Comparison of ENCODE assay signal across 8 cellular contexts in the genomic region with DNA sequence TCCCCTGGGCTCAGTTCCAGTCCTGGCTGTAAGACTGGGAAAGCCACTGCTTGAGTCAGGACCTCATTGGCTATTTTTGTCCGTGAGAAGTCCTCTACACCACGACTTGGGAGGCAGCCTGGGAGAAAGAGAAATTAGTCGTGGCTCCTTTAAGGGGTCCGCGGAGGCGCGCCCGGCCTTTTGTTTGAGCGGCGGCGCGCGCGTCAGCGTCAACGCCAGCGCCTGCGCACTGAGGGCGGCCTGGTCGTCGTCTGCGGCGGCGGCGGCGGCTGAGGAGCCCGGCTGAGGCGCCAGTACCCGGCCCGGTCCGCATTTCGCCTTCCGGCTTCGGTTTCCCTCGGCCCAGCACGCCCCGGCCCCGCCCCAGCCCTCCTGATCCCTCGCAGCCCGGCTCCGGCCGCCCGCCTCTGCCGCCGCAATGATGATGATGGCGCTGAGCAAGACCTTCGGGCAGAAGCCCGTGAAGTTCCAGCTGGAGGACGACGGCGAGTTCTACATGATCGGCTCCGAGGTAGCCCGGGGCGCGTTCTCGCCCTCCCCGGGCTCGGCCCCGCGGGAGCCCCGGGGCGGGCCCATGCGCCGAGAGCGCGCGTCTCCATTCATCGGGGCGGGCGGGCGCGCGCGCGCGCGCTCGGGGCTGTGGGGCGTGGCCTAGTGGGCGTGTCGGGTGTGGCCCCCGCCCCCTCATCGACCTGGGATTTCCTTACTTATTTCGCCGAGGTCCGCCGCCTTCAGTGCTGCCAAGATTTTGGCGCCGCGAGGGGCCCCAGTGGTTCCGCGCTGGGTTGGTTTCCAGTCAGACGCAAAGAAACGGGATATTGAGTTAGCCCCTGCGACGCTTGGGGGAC.
DNase-seq lines count a peak whose midpoint lies in the region; ATAC-seq and TF ChIP-seq lines count a peak whose summit lies in the region.

Gene SMARCB1, plus strand, starts transcription at position 215 of the 848 bp plus-strand sequence. Its CDS starts 204 bp downstream, at position 419.

- H3K4me3 ChIP-seq in HUES6 (ENCODE audit: low read depth, low read length) (peak within 1 kb of the TSS; percentile 80), mucosa of stomach (ENCODE audit: low read length) (peak within 1 kb of the TSS; percentile 85)

- H3K9me3 ChIP-seq in HUES6 (ENCODE audit: control insufficient read depth, insufficient read depth, low read depth, low read length) (no peaks in the 10 kb centered on the region), mucosa of stomach (ENCODE audit: control insufficient read depth, low read length) (no peaks in the 10 kb centered on the region)

- peak; percentile 70 for ATAC-seq in GM21360 (IDR thresholded peaks at IDR 0.05; ENCODE audit: unreplicated experiment)

- H3K36me3 ChIP-seq in HUES6 (ENCODE audit: control insufficient read depth, insufficient read depth, low read length) = peaks cover 18% of the 10 kb centered on the region
- H3K36me3 ChIP-seq in mucosa of stomach (ENCODE audit: control insufficient read depth, insufficient read depth, low read length) = no peaks in the 10 kb centered on the region

- H3K4me1 ChIP-seq in HUES6 (ENCODE audit: control insufficient read depth, insufficient read depth, low read length) = peaks cover 22% of the 10 kb centered on the region
- H3K4me1 ChIP-seq in mucosa of stomach (ENCODE audit: control insufficient read depth, insufficient read depth, low read length) = peaks cover 31% of the 10 kb centered on the region

- peak within 1 kb of the TSS; percentile 99 for H3K9ac ChIP-seq in HUES6 (ENCODE audit: low read length)
- peak within 1 kb of the TSS; percentile 96 for H3K9ac ChIP-seq in mucosa of stomach (ENCODE audit: low read length)

- peak; percentile 72 for TF ChIP-seq POLR2A in erythroblast (IDR thresholded peaks at IDR 0.05; ENCODE audit: low read length)

- peak; percentile 97 for DNase-seq in COLO668 (lab: John Stamatoyannopoulos, UW; ENCODE audit: unreplicated experiment)
- DNase-seq in OCI-M1 (lab: John Stamatoyannopoulos, UW) = peak; percentile 97
- DNase-seq in activated T-cell treated with anti-CD3 and anti-CD28 coated beads for 48 hours (ENCODE audit: low read depth) = peak; percentile 91
- peak; percentile 92 to 94 for DNase-seq in erythroblast (lab: John Stamatoyannopoulos, UW)
- peak; percentile 79 to 88 for DNase-seq in stimulated activated CD8-positive, alpha-beta memory T cell treated with anti-CD3 and anti-CD28 coated beads, Interleukin-4, amount 100 ng/mL, for 4 hours (ENCODE audit: low read depth in 2 of 2, low spot score in 1 of 2)

- peak within 1 kb of the TSS; percentile 99 for H3K27ac ChIP-seq in HUES6 (ENCODE audit: low read depth, low read length)

- H3K27me3 ChIP-seq in HUES6 (ENCODE audit: control insufficient read depth, insufficient read depth, low read length) (no peaks in the 10 kb centered on the region), mucosa of stomach (ENCODE audit: control insufficient read depth, insufficient read depth, low read length) (no peaks in the 10 kb centered on the region)

Comparison
In these comparisons a context has a peak if more than half of its experiments do, and no peak if none do; other contexts are left out.
1. Peak in every context shown above with its lines: DNase-seq, ATAC-seq, H3K4me3 ChIP-seq and H3K27ac ChIP-seq.